In the genomic region with DNA sequence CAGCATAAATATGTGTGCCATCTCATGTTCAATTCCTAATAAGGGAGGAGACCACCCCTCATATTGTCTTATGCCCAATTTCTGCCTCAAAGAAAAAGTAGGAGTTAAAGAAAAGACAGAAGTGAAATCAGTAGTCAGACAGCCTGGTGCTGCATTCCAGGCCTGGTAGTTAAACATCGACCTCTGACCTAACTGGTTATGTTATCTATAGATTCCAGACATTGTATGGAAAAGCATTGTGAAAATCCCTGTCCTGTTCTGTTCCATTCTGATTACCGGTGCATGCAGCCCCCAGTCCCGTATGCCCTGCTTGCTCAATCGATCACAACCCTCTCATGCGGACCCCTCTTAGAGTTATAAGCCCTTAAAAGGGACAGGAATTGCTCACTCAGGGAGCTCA, we compare ENCODE assay signal across 13 cellular contexts. TPM values are rescaled to one million over a fixed set of nuclear protein-coding genes. Genes with fewer than 3 reads are reported as not detected.
"Had no signal": no experiment of that assay in that cellular context is flagged by ENCODE, and none has a peak within 500 bp of the region (broad histone marks: within the 10 kb centered on the region; RNA-seq: fewer than 3 reads in every experiment).

No MANE protein-coding gene starts in this region.

RNA-seq across cellular contexts. Expression of a gene that starts 38.2 kb away (rescaled TPM):
- total RNA-seq: activated CD4-positive, alpha-beta memory T cell treated with anti-CD3 and anti-CD28 coated beads, Interleukin-2, amount 10 ng/mL, durations not matched to agents 7 days and 5 days; activated CD4-positive, alpha-beta T cell treated with anti-CD3 and anti-CD28 coated beads for 36 hours; activated CD4-positive, alpha-beta T cell treated with anti-CD3 and anti-CD28 coated beads, Interleukin-2, amount 10 ng/mL, durations not matched to agents 7 days and 5 days; activated CD8-positive, alpha-beta memory T cell treated with anti-CD3 and anti-CD28 coated beads, Interleukin-2, amount 10 ng/mL, durations not matched to agents 7 days and 5 days; activated CD8-positive, alpha-beta T cell treated with anti-CD3 and anti-CD28 coated beads, Interleukin-2, amount 10 ng/mL, durations not matched to agents 7 days and 5 days; activated naive CD8-positive, alpha-beta T cell treated with anti-CD3 and anti-CD28 coated beads, Interleukin-2, amount 10 ng/mL, durations not matched to agents 7 days and 5 days; activated T-helper 2 cell treated with anti-CD3 and anti-CD28 coated beads, Interferon-gamma antibody, Interleukin-2, Interleukin-4, amounts not matched to agents 10 μg/mL and 5 μg/mL and 100 μg/mL, durations not matched to agents 14 hours and 24 hours and 36 hours; ascending aorta; body of pancreas; breast epithelium; cardiac septum; WTC11 had no signal
- polyA plus RNA-seq: adipose tissue had no signal
